In the genomic region with DNA sequence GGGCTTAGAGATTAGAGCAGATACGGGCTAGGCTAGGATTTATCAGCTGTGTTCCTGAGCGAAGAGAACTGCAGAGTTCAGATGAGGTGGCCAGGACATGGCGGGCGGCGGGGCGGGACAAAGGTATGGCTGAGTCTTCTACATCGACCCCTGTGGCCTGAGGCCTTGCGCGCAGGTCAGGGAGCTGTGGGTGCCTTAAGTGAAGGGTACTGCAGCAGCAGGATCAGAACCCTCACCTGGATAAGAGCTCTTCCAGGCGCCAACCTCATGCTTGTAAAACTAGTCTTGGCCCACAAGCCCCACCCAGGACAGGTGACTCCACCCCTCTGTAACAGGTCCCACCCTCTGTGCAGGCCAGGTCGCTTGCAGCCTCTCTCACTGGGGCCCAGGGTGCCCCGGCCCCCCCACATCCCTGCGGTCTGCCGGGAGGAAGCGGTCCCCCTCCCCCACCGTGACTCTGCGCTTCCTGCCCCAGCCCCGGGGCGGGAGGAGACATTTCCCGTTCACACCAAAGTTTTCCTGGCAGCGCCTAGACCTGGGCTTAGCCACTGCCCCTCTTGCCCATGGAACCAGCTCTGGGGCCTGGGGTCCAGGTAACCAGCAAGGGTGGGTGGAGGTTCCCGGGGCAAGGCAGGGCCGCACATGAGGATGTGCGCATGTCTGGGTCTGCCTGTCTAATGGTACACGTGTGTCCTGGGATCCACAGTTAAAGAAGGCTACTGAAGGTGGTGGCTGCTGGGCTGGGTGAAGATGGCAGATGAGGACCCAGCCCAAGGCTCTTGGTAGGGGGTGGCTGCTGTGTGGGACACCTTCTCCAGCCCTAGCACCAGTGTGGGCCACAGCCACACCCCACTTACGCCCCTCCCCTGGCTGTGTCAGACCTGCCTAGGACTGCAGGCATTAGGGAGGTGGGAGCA, we compare ENCODE assay signal across 9 cellular contexts. TPM values are rescaled to one million over a fixed set of nuclear protein-coding genes. Genes with fewer than 3 reads are reported as not detected.
DNase-seq lines count a peak whose midpoint lies in the region; ATAC-seq and TF ChIP-seq lines count a peak whose summit lies in the region.
"Had no signal": no experiment of that assay in that cellular context is flagged by ENCODE, and none has a peak within 500 bp of the region (broad histone marks: within the 10 kb centered on the region; RNA-seq: fewer than 3 reads in every experiment).

No MANE protein-coding gene starts in this region.

- H3K27ac Mint-ChIP-seq in activated naive CD4-positive, alpha-beta T cell treated with anti-CD3 and anti-CD28 coated beads, Interleukin-2, amount 10 ng/mL, durations not matched to agents 7 days and 5 days = peak overlapping the region; percentile 92

- H3K9me3 Mint-ChIP-seq in activated naive CD4-positive, alpha-beta T cell treated with anti-CD3 and anti-CD28 coated beads, Interleukin-2, amount 10 ng/mL, durations not matched to agents 7 days and 5 days = no peaks in the 10 kb centered on the region

- ATAC-seq in GM18907 (IDR thresholded peaks at IDR 0.05; ENCODE audit: unreplicated experiment) (peak; percentile 62), HG03103 (IDR thresholded peaks at IDR 0.05; ENCODE audit: low read depth, unreplicated experiment) (peak; percentile 64), right lobe of liver (peak; percentile 72 to 80 (median 76))

- peaks cover 61% of the 10 kb centered on the region for H3K36me3 Mint-ChIP-seq in activated naive CD4-positive, alpha-beta T cell treated with anti-CD3 and anti-CD28 coated beads, Interleukin-2, amount 10 ng/mL, durations not matched to agents 7 days and 5 days

- no peaks in the 10 kb centered on the region for H3K9me3 ChIP-seq in right lobe of liver
- H3K9me3 ChIP-seq: uterus had no signal

- 30% methylated on average over 6 of the region's 26 CpGs for WGBS in right lobe of liver (ENCODE audit: insufficient coverage, low coverage, low lambda C conversion rate, missing lambda C conversion rate)

- peaks cover 77% of the 10 kb centered on the region for H3K4me1 Mint-ChIP-seq in activated naive CD4-positive, alpha-beta T cell treated with anti-CD3 and anti-CD28 coated beads, Interleukin-2, amount 10 ng/mL, durations not matched to agents 7 days and 5 days

- TF ChIP-seq POLR2A in right lobe of liver (IDR thresholded peaks at IDR 0.05) = no peak

- intact Hi-C loops in right lobe of liver (cut with DNase I) = no loop called here

- peak overlapping the region in 2 of 3 donors; percentile 12 to 36 for H3K27ac ChIP-seq in right lobe of liver
- H3K27ac ChIP-seq: uterus had no signal

- peak overlapping the region in 1 of 3 donors; percentile 16 for H3K4me3 ChIP-seq in right lobe of liver
- H3K4me3 ChIP-seq: uterus had no signal

- H3K4me3 Mint-ChIP-seq in activated naive CD4-positive, alpha-beta T cell treated with anti-CD3 and anti-CD28 coated beads, Interleukin-2, amount 10 ng/mL, durations not matched to agents 7 days and 5 days = peak overlapping the region; percentile 78

- no peaks in the 10 kb centered on the region for H3K36me3 ChIP-seq in right lobe of liver
- H3K36me3 ChIP-seq: uterus had no signal

- CTCF ChIA-PET in activated naive CD4-positive, alpha-beta T cell treated with anti-CD3 and anti-CD28 coated beads, Interleukin-2, amount 10 ng/mL, durations not matched to agents 7 days and 5 days (lab: Charles Lee) = interaction anchor here (0.7 to 1.3 kb wide), 5 partner anchors 10 to 74 kb away, joined by 3 to 5 read pairs (median 3); no protein-coding TSS in a partner anchor

- no peaks in the 10 kb centered on the region for H3K27me3 ChIP-seq in right lobe of liver
- H3K27me3 ChIP-seq: uterus had no signal

- no peaks in the 10 kb centered on the region for H3K27me3 Mint-ChIP-seq in activated naive CD4-positive, alpha-beta T cell treated with anti-CD3 and anti-CD28 coated beads, Interleukin-2, amount 10 ng/mL, durations not matched to agents 7 days and 5 days

- peak; percentile 94 for DNase-seq in SKM-1 treated with dmso at 0.1 percent for 144 hours (lab: John Stamatoyannopoulos, UW; ENCODE audit: unreplicated experiment)
- peak; percentile 96 for DNase-seq in activated naive CD4-positive, alpha-beta T cell treated with anti-CD3 and anti-CD28 coated beads, Interleukin-2, amount 10 ng/mL, durations not matched to agents 7 days and 5 days
- peak; percentile 72 to 86 (median 80) for DNase-seq in right lobe of liver
- peak; percentile 73 to 80 for DNase-seq in stimulated activated CD8-positive, alpha-beta memory T cell treated with anti-CD3 and anti-CD28 coated beads, Interleukin-7, amount 100 ng/mL, for 48 hours (ENCODE audit: extremely low read depth in 1 of 2, low read depth in 1 of 2)
- no peak for DNase-seq in HCEC 1CT
- DNase-seq in NCI-H1694 treated with DMSO at 0.1 percent for 48 hours (lab: John Stamatoyannopoulos, UW) = no peak

- no peak for TF ChIP-seq CTCF in right lobe of liver (IDR thresholded peaks at IDR 0.05)

- H3K4me1 ChIP-seq in right lobe of liver = no peaks in the 10 kb centered on the region
- H3K4me1 ChIP-seq: uterus had no signal

RNA-seq across cellular contexts. Expression of gene NBEAL2, which starts 8.3 kb away (rescaled TPM):
- total RNA-seq in right lobe of liver = 10 to 100 TPM in 5 of 6 experiments, 1 to 10 TPM in 1; 8.9 to 11.7 (median 10.8) TPM

RNA-seq across cellular contexts. Expression of gene CCDC12, which starts 11.2 kb away (rescaled TPM):
- 10 to 100 TPM; 14.6 to 24.2 (median 17.0) TPM for total RNA-seq in right lobe of liver

Comparison
In these comparisons a context has a peak if more than half of its experiments do, and no peak if none do; other contexts are left out.
1. DNase-seq: peak in SKM-1 treated with dmso at 0.1 percent for 144 hours (single experiment), activated naive CD4-positive, alpha-beta T cell treated with anti-CD3 and anti-CD28 coated beads, Interleukin-2, amount 10 ng/mL, durations not matched to agents 7 days and 5 days (single experiment), right lobe of liver (3 of 3) and stimulated activated CD8-positive, alpha-beta memory T cell treated with anti-CD3 and anti-CD28 coated beads, Interleukin-7, amount 100 ng/mL, for 48 hours (2 of 2); none in HCEC 1CT (single experiment) and NCI-H1694 treated with DMSO at 0.1 percent for 48 hours (single experiment).
2. Peak in every context shown above with its lines, with median percentiles within 50 percentile points of each other: ATAC-seq.